8 cellular contexts compared by ENCODE assay signal in the genomic region with DNA sequence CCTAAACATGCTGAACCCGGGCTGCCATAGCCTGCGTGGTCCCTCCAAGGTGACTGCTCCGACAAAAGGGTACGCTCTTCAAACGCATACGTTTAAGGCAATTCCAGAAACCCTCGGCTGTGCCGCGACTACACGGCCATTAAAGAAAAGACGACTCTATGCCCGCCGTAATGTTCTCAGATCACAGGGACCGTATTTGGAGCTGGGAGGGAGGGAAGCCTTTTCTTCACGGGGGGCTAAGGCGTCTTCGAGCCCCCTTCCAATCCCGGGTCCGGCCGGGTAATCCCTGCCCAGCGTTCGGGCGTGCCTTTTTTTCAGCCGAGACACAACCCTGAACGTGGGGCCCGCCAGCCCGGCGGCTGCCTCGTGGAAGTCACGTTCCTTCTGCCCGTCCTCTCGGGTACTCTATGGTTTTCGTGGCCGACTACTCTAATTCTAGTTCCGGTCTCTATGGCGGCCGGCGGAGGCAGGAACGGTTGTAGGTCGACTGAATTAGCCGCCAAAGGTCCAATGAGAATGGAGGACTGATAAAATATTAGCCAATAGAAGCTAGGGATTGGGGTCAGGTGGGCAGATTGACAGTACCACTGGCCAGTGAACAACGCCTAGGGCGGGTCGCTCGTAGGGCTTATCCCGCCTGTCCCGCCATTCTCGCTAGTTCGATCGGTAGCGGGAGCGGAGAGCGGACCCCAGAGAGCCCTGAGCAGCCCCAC. TPM values are rescaled to one million over a fixed set of nuclear protein-coding genes. Genes with fewer than 3 reads are reported as not detected.
A peak's percentile ranks its signal among the peaks of the same experiment; 100 is the strongest.
DNase-seq lines count a peak whose midpoint lies in the region; ATAC-seq and TF ChIP-seq lines count a peak whose summit lies in the region.

TSS of gene YBX1 (plus strand) at position 648 of the 713 bp plus-strand sequence. CDS start 148 bp downstream, outside the sequence.

- ATAC-seq in GM23338, result peak; percentile 91
- peak; percentile 94 for ATAC-seq in naive thymus-derived CD4-positive, alpha-beta T cell
- ATAC-seq in stimulated activated naive B cell treated with anti-CD40 and anti-IgM and Interleukin-4, amounts not matched to agents 10 μg/mL and 1 μg/mL and 100 μg/mL, for 72 hours (replicated peaks), result peak; percentile 92

- H3K27me3 ChIP-seq in DOHH2 (ENCODE audit: control insufficient read depth, low read length) (no peaks in the 10 kb centered on the region), GM23338 (ENCODE audit: insufficient read depth) (no peaks in the 10 kb centered on the region), fibroblast of lung (ENCODE audit: control insufficient read depth, insufficient read depth, low read length) (no peaks in the 10 kb centered on the region)
- no peaks in the 10 kb centered on the region for H3K27me3 ChIP-seq in naive thymus-derived CD4-positive, alpha-beta T cell (ENCODE audit: control insufficient read depth in 2 of 2, insufficient read depth in 2 of 2, low read length in 2 of 2)

- H4K20me1 ChIP-seq in DOHH2 (ENCODE audit: control insufficient read depth, insufficient read depth, low read depth, low read length), result peaks cover 37% of the 10 kb centered on the region
- peaks cover 39% of the 10 kb centered on the region for H4K20me1 ChIP-seq in GM23338 (replicated peaks; ENCODE audit: insufficient read depth)
- H4K20me1 ChIP-seq in fibroblast of lung (ENCODE audit: control insufficient read depth, extremely low read depth, insufficient read depth, low read length), result peaks cover 3% of the 10 kb centered on the region

- H3K27ac Mint-ChIP-seq in GM23338, result peak within 1 kb of the TSS; percentile 98
- H3K27ac Mint-ChIP-seq in naive thymus-derived CD4-positive, alpha-beta T cell, result peak within 1 kb of the TSS; percentile 93 to 98 (median 97)
- peak within 1 kb of the TSS; percentile 99 for H3K27ac Mint-ChIP-seq in stimulated activated naive B cell treated with anti-CD40 and anti-IgM and Interleukin-4, amounts not matched to agents 10 μg/mL and 1 μg/mL and 100 μg/mL, for 72 hours

- TF ChIP-seq CTCF in DOHH2 (IDR thresholded peaks at IDR 0.05; ENCODE audit: low read depth, low read length, poor library complexity, severe bottlenecking) (no peak), GM23338 (conservative IDR thresholded peaks at IDR 0.05; ENCODE audit: low read depth in 2 of 2) (no peak), fibroblast of lung (conservative IDR thresholded peaks at IDR 0.05 in 1 of 2, IDR thresholded peaks at IDR 0.05 in 1 of 2; ENCODE audit: low read depth in 1 of 2, low read length in 2 of 2) (no peak)

- H3K4me3 ChIP-seq in DOHH2 (ENCODE audit: low read length) (peak within 1 kb of the TSS; percentile 77), GM23338 (peak within 1 kb of the TSS; percentile 85), fibroblast of lung (replicated peaks in 1 of 4; ENCODE audit: control extremely low read depth in 1 of 4, insufficient read depth in 1 of 4, low read depth in 3 of 4, low read length in 4 of 4) (peak within 1 kb of the TSS; percentile 61 to 95 (median 78))
- peak within 1 kb of the TSS; percentile 74 for H3K4me3 ChIP-seq in naive thymus-derived CD4-positive, alpha-beta T cell (ENCODE audit: low read length)

- peaks cover 3% of the 10 kb centered on the region; the same call in 2 of the 3 replicates for H3K9me3 Mint-ChIP-seq in GM23338
- peaks cover 0 to 2% (median 0%) of the 10 kb centered on the region in 11 donors for H3K9me3 Mint-ChIP-seq in naive thymus-derived CD4-positive, alpha-beta T cell
- no peaks in the 10 kb centered on the region for H3K9me3 Mint-ChIP-seq in stimulated activated naive B cell treated with anti-CD40 and anti-IgM and Interleukin-4, amounts not matched to agents 10 μg/mL and 1 μg/mL and 100 μg/mL, for 72 hours

- H3K9me3 ChIP-seq in DOHH2 (ENCODE audit: control insufficient read depth, insufficient read depth, low read length) (no peaks in the 10 kb centered on the region), fibroblast of lung (ENCODE audit: control insufficient read depth, insufficient read depth, low read depth, low read length) (no peaks in the 10 kb centered on the region)
- H3K9me3 ChIP-seq in naive thymus-derived CD4-positive, alpha-beta T cell (ENCODE audit: control insufficient read depth in 2 of 3, low read length in 3 of 3), result no peaks in the 10 kb centered on the region

- peak; percentile 99 for DNase-seq in GM23338 (ENCODE audit: low spot score)
- peak; percentile 98 for DNase-seq in LHCN-M2 (ENCODE audit: low read depth)
- peak; percentile 99 for DNase-seq in RPMI8226
- peak; percentile 86 to 88 for DNase-seq in activated T-helper 1 cell treated with anti-CD3 and anti-CD28 coated beads, Interleukin-2, amount 50 U/mL, for 16 hours (ENCODE audit: low read depth in 1 of 2, low spot score in 1 of 2)
- DNase-seq in fibroblast of lung (ENCODE audit: low read depth in 2 of 2), result peak; percentile 98 to 99
- peak; percentile 85 to 98 (median 97) for DNase-seq in naive thymus-derived CD4-positive, alpha-beta T cell
- peak; percentile 97 for DNase-seq in stimulated activated naive B cell treated with anti-CD40 and anti-IgM and Interleukin-4, amounts not matched to agents 10 μg/mL and 1 μg/mL and 100 μg/mL, for 72 hours

- H3K4me3 Mint-ChIP-seq in GM23338, result peak within 1 kb of the TSS; percentile 95
- peak within 1 kb of the TSS; percentile 95 to 99 (median 98) for H3K4me3 Mint-ChIP-seq in naive thymus-derived CD4-positive, alpha-beta T cell
- H3K4me3 Mint-ChIP-seq in stimulated activated naive B cell treated with anti-CD40 and anti-IgM and Interleukin-4, amounts not matched to agents 10 μg/mL and 1 μg/mL and 100 μg/mL, for 72 hours, result peak within 1 kb of the TSS; percentile 89 to 99

- H3K4me1 Mint-ChIP-seq in GM23338, result peaks cover 34% of the 10 kb centered on the region
- peaks cover 42 to 66% (median 54%) of the 10 kb centered on the region in 7 donors for H3K4me1 Mint-ChIP-seq in naive thymus-derived CD4-positive, alpha-beta T cell
- peaks cover 26 to 59% of the 10 kb centered on the region in 2 donors for H3K4me1 Mint-ChIP-seq in stimulated activated naive B cell treated with anti-CD40 and anti-IgM and Interleukin-4, amounts not matched to agents 10 μg/mL and 1 μg/mL and 100 μg/mL, for 72 hours

- peaks cover 12% of the 10 kb centered on the region for H3K27me3 Mint-ChIP-seq in GM23338 (ENCODE audit: insufficient read depth, low read depth, poor library complexity)
- H3K27me3 Mint-ChIP-seq in naive thymus-derived CD4-positive, alpha-beta T cell, result no peaks in the 10 kb centered on the region
- H3K27me3 Mint-ChIP-seq in stimulated activated naive B cell treated with anti-CD40 and anti-IgM and Interleukin-4, amounts not matched to agents 10 μg/mL and 1 μg/mL and 100 μg/mL, for 72 hours, result no peaks in the 10 kb centered on the region

- POLR2A ChIA-PET in naive thymus-derived CD4-positive, alpha-beta T cell (lab: Charles Lee), result interaction anchor here (0.6 to 4.8 kb wide), 23 partner anchors 8 to 490 kb away, joined by 3 to 85 read pairs (median 5); partner anchors contain the start of genes C1orf50, CCDC30, CFAP57 and EBNA1BP2

- peaks cover 40% of the 10 kb centered on the region for H3K36me3 Mint-ChIP-seq in GM23338 (ENCODE audit: low read depth)
- peaks cover 0 to 24% (median 15%) of the 10 kb centered on the region in 5 donors for H3K36me3 Mint-ChIP-seq in naive thymus-derived CD4-positive, alpha-beta T cell
- peaks cover 31 to 53% of the 10 kb centered on the region in 2 donors for H3K36me3 Mint-ChIP-seq in stimulated activated naive B cell treated with anti-CD40 and anti-IgM and Interleukin-4, amounts not matched to agents 10 μg/mL and 1 μg/mL and 100 μg/mL, for 72 hours

- H3K27ac ChIP-seq in DOHH2 (ENCODE audit: low read depth, low read length) (peak within 1 kb of the TSS; percentile 58), GM23338 (ENCODE audit: low read depth) (peak within 1 kb of the TSS; percentile 84; the same call in 1 of the 2 replicates), fibroblast of lung (ENCODE audit: insufficient read depth, low read length) (peak within 1 kb of the TSS; percentile 81)
- H3K27ac ChIP-seq in naive thymus-derived CD4-positive, alpha-beta T cell (ENCODE audit: low read depth, low read length), result peak within 1 kb of the TSS; percentile 82

- peaks cover 14% of the 10 kb centered on the region; the same call in 1 of the 2 replicates for H3F3A ChIP-seq in DOHH2 (ENCODE audit: control insufficient read depth, insufficient read depth)
- H3F3A ChIP-seq in GM23338 (replicated peaks; ENCODE audit: low read depth), result 0 out of 2 replicates have a peak, but pooled peaks cover 3% of the 10 kb centered on the region

- H3K4me1 ChIP-seq in DOHH2 (ENCODE audit: control insufficient read depth, low read length) (peaks cover 53% of the 10 kb centered on the region), GM23338 (ENCODE audit: insufficient read depth) (peaks cover 28% of the 10 kb centered on the region), fibroblast of lung (ENCODE audit: control insufficient read depth, extremely low read depth, insufficient read depth, low read length) (peaks cover 12% of the 10 kb centered on the region)
- H3K4me1 ChIP-seq in naive thymus-derived CD4-positive, alpha-beta T cell (ENCODE audit: control insufficient read depth in 2 of 2, insufficient read depth in 2 of 2, low read length in 2 of 2), result peaks cover 35 to 47% of the 10 kb centered on the region in 2 donors

- peaks cover 44% of the 10 kb centered on the region for H3K36me3 ChIP-seq in DOHH2 (ENCODE audit: control insufficient read depth, low read length)
- peaks cover 11% of the 10 kb centered on the region for H3K36me3 ChIP-seq in GM23338 (ENCODE audit: insufficient read depth)
- peaks cover 3% of the 10 kb centered on the region for H3K36me3 ChIP-seq in fibroblast of lung (ENCODE audit: control insufficient read depth, insufficient read depth, low read length)
- peaks cover 0 to under 1% (median 0%) of the 10 kb centered on the region in 3 experiments for H3K36me3 ChIP-seq in naive thymus-derived CD4-positive, alpha-beta T cell (ENCODE audit: control insufficient read depth in 2 of 3, insufficient read depth in 3 of 3, low read length in 3 of 3)

- intact Hi-C loops in naive thymus-derived CD4-positive, alpha-beta T cell (cut with micrococcal nuclease), result loop anchor here (1.0 to 10.0 kb wide), 17 partner anchors 24 to 1263 kb away; partner anchors contain the start of genes C1orf50 (in 2 of the 2), CCDC30 (in 2 of the 2), CFAP57 (in 2 of the 2) and EBNA1BP2 (in 2 of the 2)

- H2AFZ ChIP-seq in GM23338 (peak within 1 kb of the TSS; percentile 30), fibroblast of lung (ENCODE audit: low read length) (peak within 1 kb of the TSS; percentile 63)

- H3K79me2 ChIP-seq in DOHH2 (ENCODE audit: control insufficient read depth, low read length) (peaks cover 69% of the 10 kb centered on the region), GM23338 (replicated peaks; ENCODE audit: insufficient read depth) (peaks cover 57% of the 10 kb centered on the region), fibroblast of lung (ENCODE audit: control insufficient read depth, insufficient read depth, low read length) (peaks cover 41% of the 10 kb centered on the region)

- H3K9me2 ChIP-seq in DOHH2 (replicated peaks; ENCODE audit: control insufficient read depth, low read length) (no peaks in the 10 kb centered on the region), GM23338 (ENCODE audit: insufficient read depth) (no peaks in the 10 kb centered on the region)

- peak within 1 kb of the TSS; percentile 74 for H3K9ac ChIP-seq in fibroblast of lung (ENCODE audit: insufficient read depth, low read length)

- peak within 1 kb of the TSS; percentile 91 for H3K4me2 ChIP-seq in DOHH2 (ENCODE audit: low read length)
- H3K4me2 ChIP-seq in GM23338, result peak within 1 kb of the TSS; percentile 98
- H3K4me2 ChIP-seq in fibroblast of lung (ENCODE audit: extremely low read depth, insufficient read depth, low read length), result peak within 1 kb of the TSS; percentile 96

- CTCF ChIA-PET in naive thymus-derived CD4-positive, alpha-beta T cell (lab: Charles Lee), result interaction anchor here (0.6 to 1.0 kb wide), 2 partner anchors 12 to 164 kb away, joined by 3 read pairs; partner anchors contain the start of gene ZNF691

RNA-seq across cellular contexts. Expression of gene YBX1, which starts in this region (rescaled TPM):
- 1,206 and 1,282 TPM in 2 replicates for total RNA-seq in GM23338 (2014; rRNA removed; shearing (Covaris generic))
- polyA plus RNA-seq in GM23338 (2016; fragmentation: Nextera tagmentation; extraction: Ambion mirVana), result 1,441 and 1,488 TPM in 2 replicates
- total RNA-seq in LHCN-M2 (2014; rRNA removed), result 1,026 and 1,116 TPM in 2 replicates
- 1,217 TPM for polyA plus RNA-seq in LHCN-M2 (2012)
- total RNA-seq in fibroblast of lung, result 500 and 795 TPM in 2 replicates
- polyA plus RNA-seq in fibroblast of lung, result 799 and 1,134 TPM in 2 replicates
- polyA plus RNA-seq in fibroblast of lung (2012), result 825 and 1,082 TPM in 2 replicates
- 145 and 159 TPM in 2 replicates for polyA minus RNA-seq in fibroblast of lung (ENCODE audit: low replicate concordance)
- 100 to 1,000 TPM; 277 to 471 (median 287) TPM for total RNA-seq in naive thymus-derived CD4-positive, alpha-beta T cell
- polyA plus RNA-seq in naive thymus-derived CD4-positive, alpha-beta T cell, result 10 to 100 TPM; 66.6 to 71.2 TPM

Comparison
In these comparisons a context has a peak if more than half of its experiments do, and no peak if none do; other contexts are left out.
1. Peak in every context shown above with its lines: DNase-seq, ATAC-seq, H3K4me3 ChIP-seq and H3K27ac ChIP-seq.
2. RNA of gene YBX1 (polyA plus RNA-seq): 1,441 to 1,488 TPM in GM23338 and 799 to 1,134 TPM in fibroblast of lung; 66.6 to 71.2 TPM in naive thymus-derived CD4-positive, alpha-beta T cell; every median in the first group is over 10 times any median in the second.